In genomic region chr3:175564335-175564734, GRCh38 we compare ENCODE assay signal across 34 cellular contexts.
"Had no signal": no experiment of that assay in that cellular context is flagged by ENCODE, and none has a peak within 500 bp of the region (broad histone marks: within the 10 kb centered on the region; RNA-seq: fewer than 3 reads in every experiment).

No MANE protein-coding gene starts in this region.

- H3K4me3 ChIP-seq: Peyer's patch had no signal

- H3K27me3 ChIP-seq: brain microvascular endothelial cell, Peyer's patch had no signal

- H3K9ac ChIP-seq: KMS-11 had no signal

- H3K36me3 ChIP-seq: brain microvascular endothelial cell, Peyer's patch, WERI-Rb-1 had no signal

- H3K4me2 ChIP-seq: KMS-11 had no signal

- H3K9me3 ChIP-seq: Peyer's patch had no signal

- H3K27ac ChIP-seq: brain microvascular endothelial cell, KMS-11, Peyer's patch, RWPE1, WERI-Rb-1 had no signal

- DNase-seq: activated CD4-positive, alpha-beta memory T cell treated with anti-CD3 and anti-CD28 coated beads, Interleukin-2, amount 10 ng/mL, durations not matched to agents 7 days and 5 days; activated CD4-positive, alpha-beta T cell treated with anti-CD3 and anti-CD28 coated beads for 1 hour; activated CD4-positive, alpha-beta T cell treated with anti-CD3 and anti-CD28 coated beads for 48 hours; activated CD4-positive, CD25-positive, alpha-beta regulatory T cell; activated CD8-positive, alpha-beta memory T cell treated with anti-CD3 and anti-CD28 coated beads for 24 hours; activated CD8-positive, alpha-beta memory T cell treated with anti-CD3 and anti-CD28 coated beads, Interleukin-2, amount 10 ng/mL, durations not matched to agents 7 days and 5 days; activated CD8-positive, alpha-beta memory T cell treated with anti-CD3 and anti-CD28 coated beads, Interleukin-2, amount 50 U/mL, for 48 hours; activated effector memory CD4-positive, alpha-beta T cell treated with Interleukin-2 at 50 U/mL for 16 hours; activated naive CD4-positive, alpha-beta T cell treated with anti-CD3 and anti-CD28 coated beads, Interleukin-2, amount 10 ng/mL, durations not matched to agents 7 days and 5 days; activated naive CD8-positive, alpha-beta T cell treated with anti-CD3 and anti-CD28 coated beads, Interleukin-2, amount 50 U/mL, for 24 hours; activated T-cell treated with anti-CD3 and anti-CD28 coated beads, Interleukin-2, amount 50 U/mL, for 48 hours; amniotic stem cell; aorta; brain microvascular endothelial cell; central memory CD4-positive, alpha-beta T cell; MM.1S; MV-4-11; NCI-H1092; NCI-H1436 treated with DMSO at 0.1 percent for 48 hours; NCI-H187; NCI-H2029 treated with DMSO at 0.1 percent for 48 hours; NCI-H2107; NCI-H2171; NCI-H510A; NCI-H526; NCI-H748 treated with DMSO at 0.1 percent for 48 hours; NK-92 treated with Interleukin-12 subunit alpha and Interleukin-12 subunit beta, amount 100 ng/mL, for 24 hours; PC-3; Peyer's patch; SIG-M5; T1000; WERI-Rb-1 had no signal

- H3K4me1 ChIP-seq: Peyer's patch had no signal
